Comparison of ENCODE assay signal across 8 cellular contexts in genomic region chr11:35454362-35454761, GRCh38. TPM values are rescaled to one million over a fixed set of nuclear protein-coding genes. Genes with fewer than 3 reads are reported as not detected.
"Had no signal": no experiment of that assay in that cellular context is flagged by ENCODE, and none has a peak within 500 bp of the region (broad histone marks: within the 10 kb centered on the region; RNA-seq: fewer than 3 reads in every experiment).

No MANE protein-coding gene starts in this region.

- H3K27ac Mint-ChIP-seq: GM23338, H9, IgD-negative memory B cell had no signal

- H3K9me3 Mint-ChIP-seq: GM23338 had no signal

- FAIRE-seq: H1, H54, HTR-8/SVneo had no signal

- DNase-seq: H9, HCEC 1CT had no signal

- H3K4me3 ChIP-seq: GM23338 had no signal

- H2AFZ ChIP-seq: GM23338 had no signal

- H3K36me3 Mint-ChIP-seq: IgD-negative memory B cell had no signal

- H3K4me3 Mint-ChIP-seq: GM23338, H9, IgD-negative memory B cell had no signal

- ATAC-seq: GM23338 had no signal

- H3K4me1 Mint-ChIP-seq: IgD-negative memory B cell had no signal

- H3K4me2 ChIP-seq: GM23338 had no signal

RNA-seq across cellular contexts. Expression of gene SLC1A2, which starts 35.0 kb away (rescaled TPM):
- total RNA-seq: HT-29 had no signal
- polyA plus RNA-seq: IgD-negative memory B cell had no signal
